In the genomic region with DNA sequence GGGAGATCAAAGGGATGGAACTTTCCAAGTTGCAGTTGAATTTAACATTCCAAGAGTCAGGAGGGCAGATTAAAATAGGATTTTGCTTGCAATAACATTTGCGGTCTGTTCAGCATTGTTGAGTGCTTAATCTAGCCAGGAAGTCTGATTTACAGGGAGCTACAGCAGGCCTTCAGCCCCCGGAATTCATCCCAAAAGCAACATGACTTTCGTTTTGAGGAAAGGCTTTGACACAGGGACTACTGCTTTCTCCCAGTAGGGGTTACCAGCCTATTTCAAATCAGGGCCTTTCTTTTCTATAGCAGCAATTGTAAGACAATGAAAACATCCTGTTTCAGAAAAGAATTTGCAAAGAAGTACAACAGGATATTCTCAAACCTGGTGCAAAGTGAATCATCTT, we compare ENCODE assay signal across 10 cellular contexts.
A peak's percentile ranks its signal among the peaks of the same experiment; 100 is the strongest.
DNase-seq lines count a peak whose midpoint lies in the region; ATAC-seq, FAIRE-seq and TF ChIP-seq lines count a peak whose summit lies in the region.
"Had no signal": no experiment of that assay in that cellular context is flagged by ENCODE, and none has a peak within 500 bp of the region (broad histone marks: within the 10 kb centered on the region; RNA-seq: fewer than 3 reads in every experiment).

No MANE protein-coding gene starts in this region.

- H2AFZ ChIP-seq in H1 (ENCODE audit: low read length), result no peak overlapping the region

- H2BK120ac ChIP-seq in H1 (replicated peaks; ENCODE audit: low read depth, low read length), result peak overlapping the region; percentile 51

- no peak overlapping the region for H4K91ac ChIP-seq in H1 (replicated peaks; ENCODE audit: insufficient read length, low read length)

- no peak overlapping the region for H4K5ac ChIP-seq in H1 (ENCODE audit: insufficient read length, low read depth, low read length)

- FAIRE-seq in H1 (lab: Jason Lieb, UNC) (no peak), urothelium cell line (lab: Jason Lieb, UNC) (no peak)

- H3K56ac ChIP-seq in H1 (replicated peaks; ENCODE audit: insufficient read length, low read depth, low read length), result no peak overlapping the region

- H2BK20ac ChIP-seq in H1 (ENCODE audit: low read length), result peak overlapping the region; percentile 34; the same call in 1 of the 2 replicates

- POLR2A ChIA-PET in H1 (lab: Charles Lee; ENCODE audit: partially characterized antibody), result no interaction called here

- H3K79me2 ChIP-seq in H1 (ENCODE audit: control insufficient read depth in 1 of 2, insufficient read depth in 2 of 2, low read length in 2 of 2), result no peaks in the 10 kb centered on the region

- ATAC-seq in lung (ENCODE audit: insufficient read depth, low FRiP score), result peak; percentile 76
- no peak for ATAC-seq in GM21390 (IDR thresholded peaks at IDR 0.05; ENCODE audit: unreplicated experiment)
- ATAC-seq in GM21619 (IDR thresholded peaks at IDR 0.05; ENCODE audit: unreplicated experiment), result no peak

- 0 out of 7 replicates have a peak overlapping the region, but pooled peaks of 1 of the 4 experiments have one; percentile 3 for H3K9ac ChIP-seq in H1 (replicated peaks in 1 of 4; ENCODE audit: extremely low read depth in 1 of 4, low read depth in 3 of 4, low read length in 3 of 4)

- peak; percentile 36 to 39 for TF ChIP-seq RAD21 in H1 (IDR thresholded peaks at IDR 0.05 in 1 of 2, conservative IDR thresholded peaks at IDR 0.05 in 1 of 2; ENCODE audit: low read depth in 2 of 2, low read length in 2 of 2)

- no peak overlapping the region for H3K23ac ChIP-seq in H1 (ENCODE audit: insufficient read length)

- TF ChIP-seq POLR2A in H1 (IDR thresholded peaks at IDR 0.05; ENCODE audit: control extremely low read depth in 1 of 2, low read depth in 2 of 2, low read length in 2 of 2), result no peak

- H3K36me3 ChIP-seq in MG63, result no peaks in the 10 kb centered on the region
- H3K36me3 ChIP-seq in H1 (ENCODE audit: control insufficient read depth in 2 of 4, insufficient read depth in 4 of 4, low read length in 3 of 4), result no peaks in the 10 kb centered on the region
- no peaks in the 10 kb centered on the region for H3K36me3 ChIP-seq in lung (ENCODE audit: control insufficient read depth in 2 of 2, insufficient read depth in 2 of 2, low read length in 2 of 2)

- peaks cover 0 to 15% (median 9%) of the 10 kb centered on the region in 4 experiments; a peak in 5 of 7 replicates for H3K4me1 ChIP-seq in H1 (replicated peaks in 1 of 4; ENCODE audit: control insufficient read depth in 3 of 4, insufficient read depth in 4 of 4, low read length in 3 of 4)
- peaks cover 4 to 8% of the 10 kb centered on the region in 2 donors for H3K4me1 ChIP-seq in lung (ENCODE audit: control insufficient read depth in 2 of 2, insufficient read depth in 2 of 2, low read length in 2 of 2)

- no peak overlapping the region for H3K27ac ChIP-seq in H1 (ENCODE audit: low read depth, low read length)
- H3K27ac ChIP-seq in lung (ENCODE audit: low read depth in 1 of 2, low read length in 1 of 2), result peak overlapping the region; percentile 69 to 75

- no peak overlapping the region for H3K14ac ChIP-seq in H1 (ENCODE audit: insufficient read length)

- H2BK5ac ChIP-seq in H1 (ENCODE audit: low read depth, low read length), result peak overlapping the region; percentile 62; the same call in 1 of the 2 replicates

- no peaks in the 10 kb centered on the region for H3K9me3 ChIP-seq in MG63
- H3K9me3 ChIP-seq in H1 (ENCODE audit: insufficient read depth in 2 of 2, low read depth in 1 of 2, low read length in 1 of 2), result no peaks in the 10 kb centered on the region
- no peaks in the 10 kb centered on the region for H3K9me3 ChIP-seq in lung (ENCODE audit: control insufficient read depth in 2 of 2, insufficient read depth in 1 of 2, low read length in 1 of 2)

- H4K8ac ChIP-seq in H1 (ENCODE audit: extremely low read depth, insufficient read depth, low read length), result no peak overlapping the region

- peak overlapping the region; percentile 62 for H2BK12ac ChIP-seq in H1 (ENCODE audit: low read depth, low read length)

- peak overlapping the region in 1 of 2 experiments; percentile 21; a peak in 1 of 4 replicates for H3K4me2 ChIP-seq in H1 (ENCODE audit: insufficient read depth in 1 of 2, low read depth in 2 of 2, low read length in 2 of 2)

- H3K4ac ChIP-seq in H1 (replicated peaks; ENCODE audit: insufficient read length, low read depth, low read length), result no peak overlapping the region

- CTCF ChIA-PET in H1 (lab: Charles Lee; ENCODE audit: partially characterized antibody), result interaction anchor here (1.6 kb wide), 1 partner anchor 10 kb away, joined by 9 read pairs; no protein-coding TSS in a partner anchor

- WGBS in H1 (ENCODE audit: extremely low coverage in 1 of 2, insufficient coverage in 1 of 2, insufficient read length in 1 of 2, insufficient replicate concordance in 2 of 2, low coverage in 1 of 2, low lambda C conversion rate in 2 of 2, missing lambda C conversion rate in 1 of 2), 2 experiments, result 22% methylated on average over 3 of the region's 3 CpGs; no CpG with 5 or more reads in 1 of the 2 experiments
- WGBS in lung, 2 donors, result 45 to 57% methylated on average over 3 of the region's 3 CpGs

- H3K23me2 ChIP-seq in H1 (ENCODE audit: low read depth, low read length), result no peaks in the 10 kb centered on the region

- H3K27me3 ChIP-seq in MG63 (no peaks in the 10 kb centered on the region), H1 (replicated peaks in 1 of 4; ENCODE audit: control insufficient read depth in 3 of 4, extremely low read depth in 1 of 4, insufficient read depth in 3 of 4, low read length in 3 of 4) (peaks cover 0 to 3% (median 0%) of the 10 kb centered on the region in 4 experiments; a peak in 1 of 7 replicates), lung (ENCODE audit: control insufficient read depth, insufficient read depth) (no peaks in the 10 kb centered on the region)

- TF ChIP-seq CTCF in H1 (IDR thresholded peaks at IDR 0.05; ENCODE audit: control extremely low read depth in 1 of 3, insufficient read depth in 1 of 3, low read depth in 1 of 3, low read length in 3 of 3) (peak in 1 of 3 experiments; percentile 20; a peak in 1 of 4 replicates), lung (IDR thresholded peaks at IDR 0.05; ENCODE audit: control extremely low read depth, extremely low read depth) (no peak)

- DNase-seq in MG63, result peak; percentile 32
- DNase-seq in H1 (ENCODE audit: low read depth in 1 of 2, low spot score in 2 of 2), result no peak
- no peak for DNase-seq in lung (ENCODE audit: low spot score)
- DNase-seq in urothelium cell line (ENCODE audit: low spot score), result peak; percentile 15
- DNase-seq in activated CD4-positive, alpha-beta T cell treated with anti-CD3 and anti-CD28 coated beads, Interleukin-2, amount 50 U/mL, for 4 hours, result no peak
- DNase-seq: activated naive CD4-positive, alpha-beta T cell treated with anti-CD3 and anti-CD28 coated beads, Interleukin-2, amount 50 U/mL, for 16 hours; GOT3; NCI-H510A treated with DMSO at 0.1 percent for 48 hours had no signal

- no peak for TF ChIP-seq EP300 in H1 (IDR thresholded peaks at IDR 0.05; ENCODE audit: borderline replicate concordance in 1 of 2, low read depth in 2 of 2, low read length in 2 of 2)

- H2AK5ac ChIP-seq in H1 (ENCODE audit: low read depth, low read length), result no peak overlapping the region

- H4K20me1 ChIP-seq in H1 (replicated peaks in 1 of 2; ENCODE audit: control insufficient read depth in 1 of 2, insufficient read depth in 2 of 2, low read length in 2 of 2), result no peaks in the 10 kb centered on the region

- H3K4me3 ChIP-seq in MG63 (no peak overlapping the region), H1 (ENCODE audit: extremely low read depth in 1 of 4, insufficient read depth in 2 of 4, low read depth in 3 of 4, low read length in 4 of 4) (peak overlapping the region in 1 of 4 experiments; percentile 18; a peak in 1 of 8 replicates), lung (no peak overlapping the region)

- H2BK15ac ChIP-seq in H1 (ENCODE audit: low read length), result no peak overlapping the region

- no peaks in the 10 kb centered on the region for H3K79me1 ChIP-seq in H1 (ENCODE audit: low read depth, low read length)

- H3K18ac ChIP-seq in H1 (ENCODE audit: extremely low read depth, low read length), result no peak overlapping the region

TF ChIP-seq in H1, 55 proteins besides CTCF, POLR2A, EP300 and RAD21:
- TF ChIP-seq TEAD4 (IDR thresholded peaks at IDR 0.05; ENCODE audit: low read depth, low read length), result peak; percentile 59; the same call in 1 of the 2 replicates
- no peak for TF ChIP-seq KDM1A (IDR thresholded peaks at IDR 0.05; ENCODE audit: borderline replicate concordance, low read length)
- 0 out of 2 replicates have a peak, but pooled peaks have one; percentile 46 for TF ChIP-seq SP1 (IDR thresholded peaks at IDR 0.05; ENCODE audit: low read depth, low read length)
- no peak for TF ChIP-seq JUN (IDR thresholded peaks at IDR 0.05; ENCODE audit: low read depth, low read length)

Comparison
In these comparisons a context has a peak if more than half of its experiments do, and no peak if none do; other contexts are left out.
1. DNase-seq: peak in MG63 (single experiment) and urothelium cell line (single experiment); none in H1 (0 of 2), lung (single experiment) and activated CD4-positive, alpha-beta T cell treated with anti-CD3 and anti-CD28 coated beads, Interleukin-2, amount 50 U/mL, for 4 hours (0 of 2).